ENCODE assay signal across 6 cellular contexts in the genomic region with DNA sequence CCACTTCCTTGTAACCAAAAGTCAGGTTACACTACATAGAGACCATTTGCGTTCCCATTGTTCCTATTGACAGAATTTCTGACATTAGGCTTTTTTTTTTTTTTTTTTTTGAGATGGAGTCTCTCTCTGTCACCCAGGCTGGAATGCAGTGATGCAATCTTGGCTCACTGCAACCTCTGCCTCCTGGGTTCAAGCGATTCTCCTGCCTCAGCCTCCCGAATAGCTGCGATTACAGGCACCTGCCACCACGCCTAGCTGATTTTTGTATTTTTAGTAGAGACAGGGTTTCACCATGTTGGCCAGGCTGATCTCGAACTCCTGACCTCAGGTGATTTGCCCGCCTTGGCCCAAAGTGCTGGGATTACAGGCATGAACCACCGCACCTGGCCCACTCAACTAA. TPM values are rescaled to one million over a fixed set of nuclear protein-coding genes. Genes with fewer than 3 reads are reported as not detected.
DNase-seq lines count a peak whose midpoint lies in the region; ATAC-seq, FAIRE-seq and TF ChIP-seq lines count a peak whose summit lies in the region.
"Not testable (repeated sequence)": the region's sequence is repeated elsewhere in the genome, so short reads cannot be mapped to it uniquely, and the experiment has no call there.

No MANE protein-coding gene starts in this region.

- H3K9ac ChIP-seq in K562 (ENCODE audit: insufficient read depth in 1 of 2, low read depth in 2 of 2, low read length in 2 of 2); H1 (replicated peaks in 1 of 4; ENCODE audit: extremely low read depth in 1 of 4, low read depth in 3 of 4, low read length in 3 of 4); HepG2 (ENCODE audit: insufficient read depth, low read depth, low read length): not testable (repeated sequence)

- not testable (repeated sequence) for ATAC-seq in K562, HepG2, natural killer cell

- H3K79me2 ChIP-seq in K562 (ENCODE audit: control insufficient read depth, insufficient read depth, low read length); H1 (ENCODE audit: control insufficient read depth in 1 of 2, insufficient read depth in 2 of 2, low read length in 2 of 2); HepG2 (ENCODE audit: insufficient read depth, low read length): not testable (repeated sequence)

- in situ Hi-C loops in K562 (cut with MboI): loop anchor here (10.0 kb wide), 1 partner anchor 547 kb away; the partner anchor contains the start of gene GABPB1
- in situ Hi-C loops in HepG2 (cut with HindIII; ENCODE audit: extremely low pct_ligation_motif_present, low pct_unique_long_range_greater_than_20kb): loop anchor here (25.0 kb wide), 1 partner anchor 714 kb away; the partner anchor contains the start of gene SLC27A2

- H3K27ac Mint-ChIP-seq in natural killer cell: peak overlapping the region; percentile 45 to 62
- H3K27ac Mint-ChIP-seq in progenitor cell of endocrine pancreas: peak overlapping the region; percentile 37

- H2BK120ac ChIP-seq in H1 (replicated peaks; ENCODE audit: low read depth, low read length): not testable (repeated sequence)

- H3K36me3 Mint-ChIP-seq in natural killer cell; progenitor cell of endocrine pancreas (ENCODE audit: insufficient read depth): not testable (repeated sequence)

- not testable (repeated sequence) for H3K14ac ChIP-seq in H1 (ENCODE audit: insufficient read length)

- H3K4ac ChIP-seq in H1 (replicated peaks; ENCODE audit: insufficient read length, low read depth, low read length): not testable (repeated sequence)

- not testable (repeated sequence) for TF ChIP-seq CTCF in K562 (IDR thresholded peaks at IDR 0.05 in 2 of 3, conservative IDR thresholded peaks at IDR 0.05 in 1 of 3; ENCODE audit: insufficient read depth in 2 of 3, low read depth in 1 of 3, low read length in 3 of 3); H1 (IDR thresholded peaks at IDR 0.05; ENCODE audit: control extremely low read depth in 1 of 3, insufficient read depth in 1 of 3, low read depth in 1 of 3, low read length in 3 of 3); HepG2 (CRISPR knock-in tag; IDR thresholded peaks at IDR 0.05); natural killer cell (IDR thresholded peaks at IDR 0.05); progenitor cell of endocrine pancreas (IDR thresholded peaks at IDR 0.05; ENCODE audit: unreplicated experiment)

- H3K4me3 ChIP-seq in K562; H1 (ENCODE audit: extremely low read depth in 1 of 4, insufficient read depth in 2 of 4, low read depth in 3 of 4, low read length in 4 of 4); HepG2 (replicated peaks in 1 of 3; ENCODE audit: insufficient read depth in 1 of 3, low read depth in 2 of 3, low read length in 3 of 3): not testable (repeated sequence)

- not testable (repeated sequence) for TF ChIP-seq RAD21 in K562 (CRISPR knock-in tag; conservative IDR thresholded peaks at IDR 0.05 in 1 of 2, IDR thresholded peaks at IDR 0.05 in 1 of 2); H1 (IDR thresholded peaks at IDR 0.05 in 1 of 2, conservative IDR thresholded peaks at IDR 0.05 in 1 of 2; ENCODE audit: low read depth in 2 of 2, low read length in 2 of 2); HepG2 (CRISPR knock-in tag; IDR thresholded peaks at IDR 0.05)

- not testable (repeated sequence) for H3K9me3 Mint-ChIP-seq in natural killer cell; progenitor cell of endocrine pancreas (ENCODE audit: low read depth)

- not testable (repeated sequence) for BruUV-seq in K562 (replicated peaks; lab: Mats Ljungman, UMichigan); HepG2 (replicated peaks; lab: Mats Ljungman, UMichigan)

- not testable (repeated sequence) for H4K5ac ChIP-seq in H1 (ENCODE audit: insufficient read length, low read depth, low read length)

- WGBS in K562 (ENCODE audit: insufficient coverage, low coverage, missing lambda C conversion rate): 70% methylated on average over 8 of the region's 8 CpGs
- WGBS in H1 (ENCODE audit: extremely low coverage in 1 of 2, insufficient coverage in 1 of 2, insufficient read length in 1 of 2, insufficient replicate concordance in 2 of 2, low coverage in 1 of 2, low lambda C conversion rate in 2 of 2, missing lambda C conversion rate in 1 of 2), 2 experiments: 87% methylated on average over 8 of the region's 8 CpGs; no CpG with 5 or more reads in 1 of the 2 experiments
- 87% methylated on average over 8 of the region's 8 CpGs for WGBS in HepG2 (ENCODE audit: low lambda C conversion rate)

- not testable (repeated sequence) for H3K36me3 ChIP-seq in K562 (ENCODE audit: control insufficient read depth, insufficient read depth, low read length); H1 (ENCODE audit: control insufficient read depth in 2 of 4, insufficient read depth in 4 of 4, low read length in 3 of 4); HepG2 (replicated peaks in 1 of 2; ENCODE audit: control insufficient read depth in 1 of 2, insufficient read depth in 2 of 2, low read length in 2 of 2)

- H3K27ac ChIP-seq in K562 (ENCODE audit: extremely low read depth, low read depth, low read length); H1 (ENCODE audit: low read depth, low read length); HepG2 (ENCODE audit: extremely low read length, insufficient read depth, low read length): not testable (repeated sequence)

- H2BK20ac ChIP-seq in H1 (ENCODE audit: low read length): not testable (repeated sequence)

- not testable (repeated sequence) for TF ChIP-seq EP300 in K562 (IDR thresholded peaks at IDR 0.05; ENCODE audit: low read length); H1 (IDR thresholded peaks at IDR 0.05; ENCODE audit: borderline replicate concordance in 1 of 2, low read depth in 2 of 2, low read length in 2 of 2); HepG2 (IDR thresholded peaks at IDR 0.05; ENCODE audit: low read depth in 2 of 2, low read length in 2 of 2); HepG2 (CRISPR knock-in tag; IDR thresholded peaks at IDR 0.05; ENCODE audit: borderline replicate concordance)

- H2AFZ ChIP-seq in K562 (ENCODE audit: low read depth, low read length); H1 (ENCODE audit: low read length); HepG2 (ENCODE audit: low read length): not testable (repeated sequence)

- H3K9me1 ChIP-seq in K562 (ENCODE audit: control insufficient read depth, insufficient read depth, low read length): not testable (repeated sequence)

- not testable (repeated sequence) for H3K18ac ChIP-seq in H1 (ENCODE audit: extremely low read depth, low read length)

- not testable (repeated sequence) for TF ChIP-seq POLR2A in K562 (conservative IDR thresholded peaks at IDR 0.05); H1 (IDR thresholded peaks at IDR 0.05; ENCODE audit: control extremely low read depth in 1 of 2, low read depth in 2 of 2, low read length in 2 of 2); HepG2 (IDR thresholded peaks at IDR 0.05; ENCODE audit: insufficient read depth in 1 of 2, low read depth in 2 of 2, low read length in 2 of 2)

- not testable (repeated sequence) for H3K4me3 Mint-ChIP-seq in natural killer cell; progenitor cell of endocrine pancreas (ENCODE audit: low read depth)

- not testable (repeated sequence) for H2AK5ac ChIP-seq in H1 (ENCODE audit: low read depth, low read length)

- H3K56ac ChIP-seq in H1 (replicated peaks; ENCODE audit: insufficient read length, low read depth, low read length): not testable (repeated sequence)

- H3K9me3 ChIP-seq in K562 (replicated peaks; ENCODE audit: control insufficient read depth, insufficient read depth, low read depth, low read length); H1 (ENCODE audit: insufficient read depth in 2 of 2, low read depth in 1 of 2, low read length in 1 of 2); HepG2 (ENCODE audit: low read length): not testable (repeated sequence)

- DNase-seq in HEK293T (ENCODE audit: extremely low spot score); K562 (ENCODE audit: extremely low read depth in 1 of 4, low spot score in 3 of 4); H1 (ENCODE audit: low read depth in 1 of 2, low spot score in 2 of 2); HepG2 (ENCODE audit: low spot score); natural killer cell; progenitor cell of endocrine pancreas (ENCODE audit: low spot score, unreplicated experiment): not testable (repeated sequence)

- H4K20me1 ChIP-seq in K562 (replicated peaks; ENCODE audit: control insufficient read depth, insufficient read depth, low read length); H1 (replicated peaks in 1 of 2; ENCODE audit: control insufficient read depth in 1 of 2, insufficient read depth in 2 of 2, low read length in 2 of 2); HepG2 (ENCODE audit: insufficient read depth, low read length): not testable (repeated sequence)

- intact Hi-C loops in K562 (cut with micrococcal nuclease): loop anchor here (10.0 kb wide), 2 partner anchors 547 to 587 kb away; partner anchors contain the start of gene GABPB1
- intact Hi-C loops in HepG2 (cut with micrococcal nuclease; ENCODE audit: unreplicated experiment): not testable (repeated sequence)
- intact Hi-C loops in natural killer cell (cut with micrococcal nuclease): loop anchor here (10.0 kb wide), 1 partner anchor 1747 kb away; the partner anchor contains the start of gene COPS2

- H3K79me1 ChIP-seq in H1 (ENCODE audit: low read depth, low read length): not testable (repeated sequence)

- FAIRE-seq in K562 (lab: Jason Lieb, UNC); H1 (lab: Jason Lieb, UNC); HepG2 (lab: Jason Lieb, UNC): not testable (repeated sequence)

- POLR2A ChIA-PET in HEK293T (lab: Yijun Ruan, JAX); K562 (lab: Yijun Ruan, JAX); H1 (lab: Charles Lee; ENCODE audit: partially characterized antibody); HepG2 (lab: Yijun Ruan, JAX): not testable (repeated sequence)

- not testable (repeated sequence) for H2BK15ac ChIP-seq in H1 (ENCODE audit: low read length)

- H3K23ac ChIP-seq in H1 (ENCODE audit: insufficient read length): not testable (repeated sequence)

- H3K27me3 Mint-ChIP-seq in natural killer cell (ENCODE audit: low read depth in 2 of 2); progenitor cell of endocrine pancreas: not testable (repeated sequence)

- not testable (repeated sequence) for H3K23me2 ChIP-seq in H1 (ENCODE audit: low read depth, low read length)

- CTCF ChIA-PET in HEK293T (lab: Yijun Ruan, JAX); K562 (lab: Yijun Ruan, JAX; ENCODE audit: low intra/inter-chr PET ratio); H1 (lab: Charles Lee; ENCODE audit: partially characterized antibody); HepG2 (lab: Yijun Ruan, JAX; ENCODE audit: low intra/inter-chr PET ratio, low total read pairs): not testable (repeated sequence)

- H2BK5ac ChIP-seq in H1 (ENCODE audit: low read depth, low read length): not testable (repeated sequence)

- H3K27me3 ChIP-seq in K562 (ENCODE audit: control insufficient read depth in 2 of 2, insufficient read depth in 2 of 2, low read length in 2 of 2); H1 (replicated peaks in 1 of 4; ENCODE audit: control insufficient read depth in 3 of 4, extremely low read depth in 1 of 4, insufficient read depth in 3 of 4, low read length in 3 of 4); HepG2 (ENCODE audit: control insufficient read depth in 1 of 2, insufficient read depth in 2 of 2, low read length in 2 of 2): not testable (repeated sequence)

- H3K4me1 ChIP-seq in K562 (replicated peaks in 1 of 2; ENCODE audit: control insufficient read depth in 2 of 2, insufficient read depth in 2 of 2, low read length in 2 of 2); H1 (replicated peaks in 1 of 4; ENCODE audit: control insufficient read depth in 3 of 4, insufficient read depth in 4 of 4, low read length in 3 of 4); HepG2 (ENCODE audit: insufficient read depth, low read length): not testable (repeated sequence)

- not testable (repeated sequence) for H2BK12ac ChIP-seq in H1 (ENCODE audit: low read depth, low read length)

- not testable (repeated sequence) for H4K8ac ChIP-seq in H1 (ENCODE audit: extremely low read depth, insufficient read depth, low read length)

- H3K4me1 Mint-ChIP-seq in natural killer cell; progenitor cell of endocrine pancreas (ENCODE audit: low read depth): not testable (repeated sequence)

- H4K91ac ChIP-seq in H1 (replicated peaks; ENCODE audit: insufficient read length, low read length): not testable (repeated sequence)

- H3K4me2 ChIP-seq in K562 (ENCODE audit: insufficient read depth, low read length); H1 (ENCODE audit: insufficient read depth in 1 of 2, low read depth in 2 of 2, low read length in 2 of 2); HepG2 (ENCODE audit: low read depth, low read length): not testable (repeated sequence)

RNA-seq across cellular contexts. Expression of gene AP4E1, which starts 7.1 kb away (rescaled TPM):
- 7.9 and 26.9 TPM in 2 replicates for total RNA-seq in K562 (2011; cell fraction: chromatin; rRNA removed; ENCODE audit: low replicate concordance)
- total RNA-seq in K562 (2011; cell fraction: nucleolus; rRNA removed): 3.9 and 4.0 TPM in 2 replicates
- total RNA-seq in K562 (2011; cell fraction: nucleoplasm; rRNA removed): 9.6 and 11.8 TPM in 2 replicates
- total RNA-seq in K562 (2014; rRNA removed) (4.3 and 5.3 TPM in 2 replicates), K562 (2014; rRNA removed; fragmentation: Illumina TruSeq; extraction: Trizol) (11.5 and 12.6 TPM in 2 replicates), K562 (2015; rRNA removed; fragmentation: Illumina TruSeq; extraction: Trizol) (8.9 and 10.2 TPM in 2 replicates), K562 (2021) (9.2 and 9.3 TPM in 2 replicates), HepG2 (2016; rRNA removed; fragmentation: Illumina TruSeq; extraction: Trizol) (7.8 and 11.8 TPM in 2 replicates), natural killer cell (10 to 100 TPM; 13.1 to 14.5 (median 14.1) TPM), progenitor cell of endocrine pancreas (10.5 TPM in 2 replicates)
- polyA plus RNA-seq in K562 (2011; rRNA removed) (3.0 and 4.4 TPM in 2 replicates), K562 (2014; fragmentation: Illumina TruSeq; extraction: Trizol) (6.6 and 7.9 TPM in 2 replicates), K562 (2014; fragmentation: Nextera tagmentation; extraction: Ambion mirVana) (1 to 10 TPM; 1.3 to 2.2 TPM), K562 (2014; rRNA removed) (3.7 and 4.5 TPM in 2 replicates), H1 (2011; rRNA removed) (1.1 and 1.4 TPM in 2 replicates), HepG2 (2011; rRNA removed) (2.1 and 2.2 TPM in 2 replicates)
- 0.85 and 1.6 TPM in 2 replicates for polyA plus RNA-seq in K562 (2011; cell fraction: cytosol; rRNA removed)
- polyA plus RNA-seq in K562 (2011; cell fraction: nucleus; rRNA removed): 1.4 and 2.2 TPM in 2 replicates
- polyA plus RNA-seq in K562 (2012): 4.2 and 4.4 TPM in 2 replicates
- polyA minus RNA-seq in K562 (2011; rRNA and poly(A)+ RNA removed): 8.4 and 9.4 TPM in 2 replicates
- 2.5 and 3.6 TPM in 2 replicates for polyA minus RNA-seq in K562 (2011; cell fraction: cytosol; rRNA and poly(A)+ RNA removed)
- polyA minus RNA-seq in K562 (2011; cell fraction: nucleus; rRNA and poly(A)+ RNA removed): 3.5 and 5.8 TPM in 2 replicates
- 9.3 and 10.9 TPM in 2 replicates for total RNA-seq in H1 (2021; fragmentation: NEBNext Ultra II Directional; extraction: Animal tissue kit (Norgen Biotek cat#: 25700))
- 2.2 TPM for polyA plus RNA-seq in H1 (2011; cell fraction: cytosol; rRNA removed)
- 0.91 TPM for polyA plus RNA-seq in H1 (2011; cell fraction: nucleus; rRNA removed)
- 2.3 to 5.3 TPM (median 3.2 TPM) in 4 replicates for polyA plus RNA-seq in H1 (2012, experiment 1 of 2)
- polyA plus RNA-seq in H1 (2012, experiment 2 of 2): 0.24 TPM
- 3.6 TPM for polyA plus RNA-seq in H1 (2013, experiment 1 of 2)
- 3.3 TPM for polyA plus RNA-seq in H1 (2013, experiment 2 of 2)
- polyA minus RNA-seq in H1 (2011; rRNA and poly(A)+ RNA removed): 3.8 and 6.0 TPM in 2 replicates
- polyA minus RNA-seq in H1 (2011; cell fraction: cytosol; rRNA and poly(A)+ RNA removed): 3.3 TPM
- 5.3 TPM for polyA minus RNA-seq in H1 (2011; cell fraction: nucleus; rRNA and poly(A)+ RNA removed)
- 4.4 and 5.5 TPM in 2 replicates for total RNA-seq in HepG2 (2016; cell fraction: cytosol; rRNA removed; fragmentation: Illumina TruSeq; extraction: Trizol; ENCODE audit: low read depth)
- 8.2 and 11.7 TPM in 2 replicates for total RNA-seq in HepG2 (2016; cell fraction: insoluble cytoplasmic fraction; rRNA removed; fragmentation: Illumina TruSeq; extraction: Trizol)
- total RNA-seq in HepG2 (2016; cell fraction: membrane; rRNA removed; fragmentation: Illumina TruSeq; extraction: Trizol): 5.1 and 6.9 TPM in 2 replicates
- 10.0 and 12.5 TPM in 2 replicates for total RNA-seq in HepG2 (2016; cell fraction: nucleus; rRNA removed; fragmentation: Illumina TruSeq; extraction: Trizol)
- polyA plus RNA-seq in HepG2 (2011; cell fraction: cytosol; rRNA removed): 0.89 and 1.5 TPM in 2 replicates
- polyA plus RNA-seq in HepG2 (2011; cell fraction: nucleus; rRNA removed): 1.5 and 1.7 TPM in 2 replicates
- 3.9 and 4.2 TPM in 2 replicates for polyA plus RNA-seq in HepG2 (2012)
- 0.26 and 0.36 TPM in 2 replicates for polyA plus RNA-seq in HepG2 (2016; cell fraction: cytosol; fragmentation: Illumina TruSeq; extraction: Trizol; ENCODE audit: low read depth)
- 7.0 and 7.1 TPM in 2 replicates for polyA plus RNA-seq in HepG2 (2016; cell fraction: insoluble cytoplasmic fraction; fragmentation: Illumina TruSeq; extraction: Trizol; ENCODE audit: low read depth)
- polyA plus RNA-seq in HepG2 (2016; cell fraction: membrane; fragmentation: Illumina TruSeq; extraction: Trizol; ENCODE audit: low read depth): 1.3 and 1.5 TPM in 2 replicates
- polyA plus RNA-seq in HepG2 (2016; cell fraction: nucleus; fragmentation: Illumina TruSeq; extraction: Trizol; ENCODE audit: insufficient read depth, low read depth): 8.5 and 9.2 TPM in 2 replicates
- polyA minus RNA-seq in HepG2 (2011; rRNA and poly(A)+ RNA removed; ENCODE audit: low replicate concordance): 3.1 and 6.9 TPM in 2 replicates
- 3.9 and 4.6 TPM in 2 replicates for polyA minus RNA-seq in HepG2 (2011; cell fraction: cytosol; rRNA and poly(A)+ RNA removed)
- 12.9 and 15.9 TPM in 2 replicates for polyA minus RNA-seq in HepG2 (2011; cell fraction: nucleus; rRNA and poly(A)+ RNA removed)
